ENCODE assay signal across 18 cellular contexts in genomic region chr6:56021943-56022342, GRCh38.
DNase-seq lines count a peak whose midpoint lies in the region; ATAC-seq, FAIRE-seq and TF ChIP-seq lines count a peak whose summit lies in the region.
"Had no signal": no experiment of that assay in that cellular context is flagged by ENCODE, and none has a peak within 500 bp of the region (broad histone marks: within the 10 kb centered on the region; RNA-seq: fewer than 3 reads in every experiment).

No MANE protein-coding gene starts in this region.

- H3K27me3 ChIP-seq in SK-N-SH (ENCODE audit: insufficient read depth) (no peaks in the 10 kb centered on the region), H1 (replicated peaks in 1 of 4; ENCODE audit: control insufficient read depth in 3 of 4, extremely low read depth in 1 of 4, insufficient read depth in 3 of 4, low read length in 3 of 4) (no peaks in the 10 kb centered on the region), body of pancreas (no peaks in the 10 kb centered on the region), MM.1S (replicated peaks; ENCODE audit: insufficient read depth, low read length) (no peaks in the 10 kb centered on the region)
- H3K27me3 ChIP-seq: ascending aorta had no signal

- H3K23ac ChIP-seq in H1 (ENCODE audit: insufficient read length) = no peak overlapping the region

- no peak overlapping the region for H2BK120ac ChIP-seq in H1 (replicated peaks; ENCODE audit: low read depth, low read length)

- WGBS in SK-N-SH (ENCODE audit: low lambda C conversion rate) = 32% methylated on average over 2 of the region's 2 CpGs
- WGBS in H1 (ENCODE audit: extremely low coverage in 1 of 2, insufficient coverage in 1 of 2, insufficient read length in 1 of 2, insufficient replicate concordance in 2 of 2, low coverage in 1 of 2, low lambda C conversion rate in 2 of 2, missing lambda C conversion rate in 1 of 2), 2 experiments = 46% methylated on average over 2 of the region's 2 CpGs; no CpG with 5 or more reads in 1 of the 2 experiments
- WGBS in body of pancreas, 2 donors = 42 to 60% methylated on average over 2 of the region's 2 CpGs

- H3K9me3 ChIP-seq in SK-N-SH (no peaks in the 10 kb centered on the region), H1 (ENCODE audit: insufficient read depth in 2 of 2, low read depth in 1 of 2, low read length in 1 of 2) (no peaks in the 10 kb centered on the region), body of pancreas (no peaks in the 10 kb centered on the region), MM.1S (replicated peaks; ENCODE audit: insufficient read depth, low read length) (no peaks in the 10 kb centered on the region)
- H3K9me3 ChIP-seq: ascending aorta had no signal

- no peak overlapping the region for H2AK5ac ChIP-seq in H1 (ENCODE audit: low read depth, low read length)

- H3K27ac ChIP-seq in SK-N-SH (ENCODE audit: low read depth in 2 of 2, low read length in 1 of 2) = no peak overlapping the region
- H3K27ac ChIP-seq in H1 (ENCODE audit: low read depth, low read length) = no peak overlapping the region
- no peak overlapping the region for H3K27ac ChIP-seq in body of pancreas
- H3K27ac ChIP-seq in MM.1S (ENCODE audit: low read length) = no peak overlapping the region

- no peak for ATAC-seq in SK-N-SH treated with all-trans-retinoic acid at 6 μM for 48 hours
- no peak for ATAC-seq in body of pancreas
- ATAC-seq: K562; left cardiac atrium; stimulated activated memory B cell treated with anti-CD40 and anti-IgM and Interleukin-4, amounts not matched to agents 10 μg/mL and 1 μg/mL and 100 μg/mL, for 72 hours had no signal

- H3K4me2 ChIP-seq in SK-N-SH (no peak overlapping the region), H1 (ENCODE audit: insufficient read depth in 1 of 2, low read depth in 2 of 2, low read length in 2 of 2) (no peak overlapping the region), MM.1S (ENCODE audit: low read depth, low read length) (no peak overlapping the region)
- H3K4me2 ChIP-seq: smooth muscle cell had no signal

- no peak overlapping the region for H3K14ac ChIP-seq in H1 (ENCODE audit: insufficient read length)

- peaks cover 5% of the 10 kb centered on the region for H3F3A ChIP-seq in SK-N-SH (replicated peaks; ENCODE audit: insufficient read depth)
- H3F3A ChIP-seq in MM.1S (ENCODE audit: insufficient read depth, low read length) = no peaks in the 10 kb centered on the region

- peak; percentile 44 for TF ChIP-seq CTCF in SK-N-SH (IDR thresholded peaks at IDR 0.05)
- peak in 2 of 3 experiments; percentile 36 to 44; a peak in 2 of 4 replicates for TF ChIP-seq CTCF in H1 (IDR thresholded peaks at IDR 0.05; ENCODE audit: control extremely low read depth in 1 of 3, insufficient read depth in 1 of 3, low read depth in 1 of 3, low read length in 3 of 3)
- TF ChIP-seq CTCF in retinal pigment epithelial cell (conservative IDR thresholded peaks at IDR 0.05; ENCODE audit: low read depth, low read length) = peak; percentile 8
- no peak for TF ChIP-seq CTCF in body of pancreas (IDR thresholded peaks at IDR 0.05)
- no peak for TF ChIP-seq CTCF in MM.1S (IDR thresholded peaks at IDR 0.05; ENCODE audit: low read length)

- TF ChIP-seq EP300 in SK-N-SH (IDR thresholded peaks at IDR 0.05; ENCODE audit: borderline replicate concordance in 1 of 2, low read depth in 1 of 2, low read length in 1 of 2) (no peak), H1 (IDR thresholded peaks at IDR 0.05; ENCODE audit: borderline replicate concordance in 1 of 2, low read depth in 2 of 2, low read length in 2 of 2) (no peak)

- H4K91ac ChIP-seq in H1 (replicated peaks; ENCODE audit: insufficient read length, low read length) = no peak overlapping the region

- no peaks in the 10 kb centered on the region for H4K20me1 ChIP-seq in SK-N-SH (ENCODE audit: insufficient read depth)
- H4K20me1 ChIP-seq in H1 (replicated peaks in 1 of 2; ENCODE audit: control insufficient read depth in 1 of 2, insufficient read depth in 2 of 2, low read length in 2 of 2) = no peaks in the 10 kb centered on the region
- no peaks in the 10 kb centered on the region for H4K20me1 ChIP-seq in MM.1S (ENCODE audit: insufficient read depth, low read length)

- H2BK5ac ChIP-seq in H1 (ENCODE audit: low read depth, low read length) = no peak overlapping the region

- H2BK12ac ChIP-seq in H1 (ENCODE audit: low read depth, low read length) = no peak overlapping the region

- H2AFZ ChIP-seq in SK-N-SH (ENCODE audit: low read depth) (no peak overlapping the region), H1 (ENCODE audit: low read length) (no peak overlapping the region), MM.1S (ENCODE audit: low read length) (no peak overlapping the region)

- no peak overlapping the region for H2BK20ac ChIP-seq in H1 (ENCODE audit: low read length)

- H3K56ac ChIP-seq in H1 (replicated peaks; ENCODE audit: insufficient read length, low read depth, low read length) = no peak overlapping the region

- intact Hi-C loops in body of pancreas (cut with DNase I) = no loop called here

- TF ChIP-seq POLR2A in H1 (IDR thresholded peaks at IDR 0.05; ENCODE audit: control extremely low read depth in 1 of 2, low read depth in 2 of 2, low read length in 2 of 2) (no peak), body of pancreas (IDR thresholded peaks at IDR 0.05) (no peak)

- H3K4me3 ChIP-seq in SK-N-SH (ENCODE audit: low read depth in 2 of 2, low read length in 1 of 2) = no peak overlapping the region
- H3K4me3 ChIP-seq in H1 (ENCODE audit: extremely low read depth in 1 of 4, insufficient read depth in 2 of 4, low read depth in 3 of 4, low read length in 4 of 4) = no peak overlapping the region
- H3K4me3 ChIP-seq in retinal pigment epithelial cell (ENCODE audit: low read length) = no peak overlapping the region
- H3K4me3 ChIP-seq in body of pancreas = no peak overlapping the region
- no peak overlapping the region for H3K4me3 ChIP-seq in MM.1S (ENCODE audit: low read length)
- H3K4me3 ChIP-seq: ascending aorta, K562, smooth muscle cell had no signal

- CTCF ChIA-PET in SK-N-SH (lab: Yijun Ruan, JAX) = no interaction called here
- CTCF ChIA-PET in H1 (lab: Charles Lee; ENCODE audit: partially characterized antibody) = interaction anchor here (1.5 kb wide), 1 partner anchor 44 kb away, joined by 4 read pairs; no protein-coding TSS in a partner anchor

- H3K36me3 ChIP-seq in SK-N-SH (replicated peaks in 1 of 2; ENCODE audit: control insufficient read depth in 1 of 2, insufficient read depth in 2 of 2, low read length in 1 of 2) = no peaks in the 10 kb centered on the region
- H3K36me3 ChIP-seq in H1 (ENCODE audit: control insufficient read depth in 2 of 4, insufficient read depth in 4 of 4, low read length in 3 of 4) = no peaks in the 10 kb centered on the region
- no peaks in the 10 kb centered on the region for H3K36me3 ChIP-seq in body of pancreas (replicated peaks in 1 of 2; ENCODE audit: insufficient read depth in 1 of 2, low read depth in 2 of 2)
- H3K36me3 ChIP-seq in MM.1S (replicated peaks; ENCODE audit: insufficient read depth, low read length) = no peaks in the 10 kb centered on the region
- H3K36me3 ChIP-seq: ascending aorta had no signal

- no peaks in the 10 kb centered on the region for H3K79me1 ChIP-seq in H1 (ENCODE audit: low read depth, low read length)

- TF ChIP-seq RAD21 in SK-N-SH (IDR thresholded peaks at IDR 0.05; ENCODE audit: low read length) = peak; percentile 46
- peak; percentile 60 to 65 for TF ChIP-seq RAD21 in H1 (IDR thresholded peaks at IDR 0.05 in 1 of 2, conservative IDR thresholded peaks at IDR 0.05 in 1 of 2; ENCODE audit: low read depth in 2 of 2, low read length in 2 of 2)

- no peak overlapping the region for H4K5ac ChIP-seq in H1 (ENCODE audit: insufficient read length, low read depth, low read length)

- POLR2A ChIA-PET in SK-N-SH (lab: Yijun Ruan, JAX) (no interaction called here), H1 (lab: Charles Lee; ENCODE audit: partially characterized antibody) (no interaction called here)

- H2BK15ac ChIP-seq in H1 (ENCODE audit: low read length) = no peak overlapping the region

- FAIRE-seq in H1 (lab: Jason Lieb, UNC) = no peak
- FAIRE-seq: GM19239, K562 had no signal

- no peak for DNase-seq in SK-N-SH
- DNase-seq in NCI-H526 treated with DMSO at 0.1 percent for 48 hours (lab: John Stamatoyannopoulos, UW) = peak; percentile 5
- peak in 1 of 2 experiments; percentile 1 for DNase-seq in H1 (ENCODE audit: low read depth in 1 of 2, low spot score in 2 of 2)
- DNase-seq in retinal pigment epithelial cell (ENCODE audit: low read depth) = no peak
- no peak for DNase-seq in body of pancreas
- DNase-seq in MM.1S = no peak
- no peak for DNase-seq in C1 segment of cervical spinal cord (lab: John Stamatoyannopoulos, UW)
- DNase-seq: activated CD8-positive, alpha-beta memory T cell treated with anti-CD3 and anti-CD28 coated beads, Interleukin-2, amount 50 U/mL, for 4 hours; activated naive CD4-positive, alpha-beta T cell; Calu3; left cardiac atrium; NCI-H1436 treated with DMSO at 0.1 percent for 48 hours had no signal

- H3K4me1 ChIP-seq in SK-N-SH (ENCODE audit: control insufficient read depth in 1 of 2, insufficient read depth in 2 of 2, low read depth in 1 of 2, low read length in 1 of 2) = peaks cover 0 to 9% of the 10 kb centered on the region in 2 experiments; a peak in 3 of 4 replicates
- no peaks in the 10 kb centered on the region for H3K4me1 ChIP-seq in H1 (replicated peaks in 1 of 4; ENCODE audit: control insufficient read depth in 3 of 4, insufficient read depth in 4 of 4, low read length in 3 of 4)
- no peaks in the 10 kb centered on the region for H3K4me1 ChIP-seq in body of pancreas
- no peaks in the 10 kb centered on the region for H3K4me1 ChIP-seq in MM.1S (ENCODE audit: low read length)
- H3K4me1 ChIP-seq: ascending aorta had no signal

- no peaks in the 10 kb centered on the region for H3K9me2 ChIP-seq in SK-N-SH
- H3K9me2 ChIP-seq in MM.1S (replicated peaks; ENCODE audit: insufficient read depth, low read length) = no peaks in the 10 kb centered on the region

- H3K79me2 ChIP-seq in SK-N-SH (ENCODE audit: insufficient read depth) (no peaks in the 10 kb centered on the region), H1 (ENCODE audit: control insufficient read depth in 1 of 2, insufficient read depth in 2 of 2, low read length in 2 of 2) (no peaks in the 10 kb centered on the region), MM.1S (ENCODE audit: low read length) (no peaks in the 10 kb centered on the region)

- H3K18ac ChIP-seq in H1 (ENCODE audit: extremely low read depth, low read length) = no peak overlapping the region

- no peak overlapping the region for H3K4ac ChIP-seq in H1 (replicated peaks; ENCODE audit: insufficient read length, low read depth, low read length)

- H3K23me2 ChIP-seq in H1 (ENCODE audit: low read depth, low read length) = no peaks in the 10 kb centered on the region

- H3K9ac ChIP-seq in SK-N-SH = no peak overlapping the region
- H3K9ac ChIP-seq in H1 (replicated peaks in 1 of 4; ENCODE audit: extremely low read depth in 1 of 4, low read depth in 3 of 4, low read length in 3 of 4) = no peak overlapping the region
- no peak overlapping the region for H3K9ac ChIP-seq in MM.1S (ENCODE audit: low read length)

- H4K8ac ChIP-seq in H1 (ENCODE audit: extremely low read depth, insufficient read depth, low read length) = no peak overlapping the region

TF ChIP-seq in SK-N-SH, 30 proteins besides CTCF, POLR2A, EP300 and RAD21 (continues in another document):
- TF ChIP-seq GATA2 (CRISPR knock-in tag; IDR thresholded peaks at IDR 0.05) = no peak

TF ChIP-seq in H1, 55 proteins besides CTCF, POLR2A, EP300 and RAD21 (continues in another document):
- TF ChIP-seq POU5F1 (IDR thresholded peaks at IDR 0.05; ENCODE audit: low read depth, low read length) = no peak
- TF ChIP-seq CBX5 (IDR thresholded peaks at IDR 0.05; ENCODE audit: low read depth, low read length) = no peak

Comparison
In these comparisons a context has a peak if more than half of its experiments do, and no peak if none do; other contexts are left out.
1. CTCF ChIP-seq: peak in SK-N-SH (single experiment), H1 (2 of 3) and retinal pigment epithelial cell (single experiment); none in body of pancreas (0 of 7) and MM.1S (single experiment).
2. Of the 17 proteins assayed by ChIP-seq in both H1 and SK-N-SH: peak only in H1: none; only in SK-N-SH: none; in both: CTCF and RAD21; in neither: 15.